ENCODE assay signal across 1 cellular context in genomic region chr12:38906482-38907170, GRCh38.
TF ChIP-seq lines count a peak whose summit lies in the region.

No MANE protein-coding gene starts in this region.

TF ChIP-seq in K562, 482 proteins besides CTCF, POLR2A, EP300 and RAD21 (continued from another document):
- 0 out of 2 replicates have a peak, but pooled peaks have one; percentile 10 for TF ChIP-seq JUND (IDR thresholded peaks at IDR 0.05; ENCODE audit: borderline replicate concordance, low read depth, low read length)
- no peak; the same call in 2 of the 3 replicates for TF ChIP-seq JUND (tag; IDR thresholded peaks at IDR 0.05; ENCODE audit: borderline replicate concordance, low read depth, low read length)
- TF ChIP-seq ATF1 (CRISPR knock-in tag; IDR thresholded peaks at IDR 0.05): no peak
- peak; percentile 37; the same call in 1 of the 2 replicates for TF ChIP-seq ATF1 (tag; IDR thresholded peaks at IDR 0.05)
- peak; percentile 51; the same call in 1 of the 2 replicates for TF ChIP-seq ETV1 (tag; conservative IDR thresholded peaks at IDR 0.05; ENCODE audit: low read depth)
- TF ChIP-seq POLR2G (IDR thresholded peaks at IDR 0.05; ENCODE audit: low read depth, low read length): peak; percentile 68
- TF ChIP-seq DNMT1 (IDR thresholded peaks at IDR 0.05): no peak
- no peak for TF ChIP-seq HMG20B (CRISPR knock-in tag; IDR thresholded peaks at IDR 0.05)
- TF ChIP-seq ZNF263 (CRISPR knock-in tag; IDR thresholded peaks at IDR 0.05; ENCODE audit: borderline replicate concordance): peak; percentile 45; the same call in 1 of the 2 replicates
- TF ChIP-seq, protein P1, sequence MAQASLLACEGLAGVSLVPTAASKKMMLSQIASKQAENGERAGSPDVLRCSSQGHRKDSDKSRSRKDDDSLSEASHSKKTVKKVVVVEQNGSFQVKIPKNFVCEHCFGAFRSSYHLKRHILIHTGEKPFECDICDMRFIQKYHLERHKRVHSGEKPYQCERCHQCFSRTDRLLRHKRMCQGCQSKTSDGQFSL (CRISPR knock-in tag; IDR thresholded peaks at IDR 0.05): 0 out of 2 replicates have a peak, but pooled peaks have one; percentile 29
- TF ChIP-seq, protein P1 (tag; IDR thresholded peaks at IDR 0.05): no peak
- TF ChIP-seq EGR1 (conservative IDR thresholded peaks at IDR 0.05): peak; percentile 63
- peak; percentile 62; the same call in 1 of the 2 replicates for TF ChIP-seq SMC3 (conservative IDR thresholded peaks at IDR 0.05; ENCODE audit: insufficient read depth, low read depth, low read length)
- no peak for TF ChIP-seq ZNF609 (CRISPR knock-in tag; IDR thresholded peaks at IDR 0.05; ENCODE audit: borderline replicate concordance)
- TF ChIP-seq SOX6 (IDR thresholded peaks at IDR 0.05): 0 out of 2 replicates have a peak, but pooled peaks have one; percentile 11
- 0 out of 4 replicates have a peak, but pooled peaks of 1 of the 2 experiments have one; percentile 37 for TF ChIP-seq KDM4B (IDR thresholded peaks at IDR 0.05; ENCODE audit: borderline replicate concordance in 2 of 2, low read depth in 1 of 2)
- TF ChIP-seq POU5F1 (IDR thresholded peaks at IDR 0.05; ENCODE audit: borderline replicate concordance, low read depth, low read length, partially characterized antibody): no peak
- peak; percentile 34; the same call in 1 of the 2 replicates for TF ChIP-seq ATF7 (IDR thresholded peaks at IDR 0.05)
- 0 out of 2 replicates have a peak, but pooled peaks have one; percentile 15 for TF ChIP-seq MYC (IDR thresholded peaks at IDR 0.05; ENCODE audit: low read depth, low read length)
- TF ChIP-seq MYC (CRISPR knock-in tag; IDR thresholded peaks at IDR 0.05; ENCODE audit: borderline replicate concordance, low read depth): no peak
- 0 out of 4 replicates have a peak, but pooled peaks of 1 of the 2 experiments have one; percentile 19 for TF ChIP-seq NRF1 (conservative IDR thresholded peaks at IDR 0.05 in 1 of 2, IDR thresholded peaks at IDR 0.05 in 1 of 2)
- TF ChIP-seq, protein P2, sequence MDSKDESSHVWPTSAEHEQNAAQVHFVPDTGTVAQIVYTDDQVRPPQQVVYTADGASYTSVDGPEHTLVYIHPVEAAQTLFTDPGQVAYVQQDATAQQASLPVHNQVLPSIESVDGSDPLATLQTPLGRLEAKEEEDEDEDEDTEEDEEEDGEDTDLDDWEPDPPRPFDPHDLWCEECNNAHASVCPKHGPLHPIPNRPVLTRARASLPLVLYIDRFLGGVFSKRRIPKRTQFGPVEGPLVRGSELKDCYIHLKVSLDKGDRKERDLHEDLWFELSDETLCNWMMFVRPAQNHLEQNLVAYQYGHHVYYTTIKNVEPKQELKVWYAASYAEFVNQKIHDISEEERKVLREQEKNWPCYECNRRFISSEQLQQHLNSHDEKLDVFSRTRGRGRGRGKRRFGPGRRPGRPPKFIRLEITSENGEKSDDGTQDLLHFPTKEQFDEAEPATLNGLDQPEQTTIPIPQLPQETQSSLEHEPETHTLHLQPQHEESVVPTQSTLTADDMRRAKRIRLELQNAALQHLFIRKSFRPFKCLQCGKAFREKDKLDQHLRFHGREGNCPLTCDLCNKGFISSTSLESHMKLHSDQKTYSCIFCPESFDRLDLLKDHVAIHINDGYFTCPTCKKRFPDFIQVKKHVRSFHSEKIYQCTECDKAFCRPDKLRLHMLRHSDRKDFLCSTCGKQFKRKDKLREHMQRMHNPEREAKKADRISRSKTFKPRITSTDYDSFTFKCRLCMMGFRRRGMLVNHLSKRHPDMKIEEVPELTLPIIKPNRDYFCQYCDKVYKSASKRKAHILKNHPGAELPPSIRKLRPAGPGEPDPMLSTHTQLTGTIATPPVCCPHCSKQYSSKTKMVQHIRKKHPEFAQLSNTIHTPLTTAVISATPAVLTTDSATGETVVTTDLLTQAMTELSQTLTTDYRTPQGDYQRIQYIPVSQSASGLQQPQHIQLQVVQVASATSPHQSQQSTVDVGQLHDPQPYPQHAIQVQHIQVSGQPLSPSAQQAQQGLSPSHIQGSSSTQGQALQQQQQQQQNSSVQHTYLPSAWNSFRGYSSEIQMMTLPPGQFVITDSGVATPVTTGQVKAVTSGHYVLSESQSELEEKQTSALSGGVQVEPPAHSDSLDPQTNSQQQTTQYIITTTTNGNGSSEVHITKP (IDR thresholded peaks at IDR 0.05; ENCODE audit: partially characterized antibody): peak; percentile 51
- TF ChIP-seq KLF16 (IDR thresholded peaks at IDR 0.05): 0 out of 2 replicates have a peak, but pooled peaks have one; percentile 32
- TF ChIP-seq ZNF830 (CRISPR knock-in tag; IDR thresholded peaks at IDR 0.05): no peak
- TF ChIP-seq E2F4 (CRISPR knock-in tag; IDR thresholded peaks at IDR 0.05; ENCODE audit: low read depth): no peak
- peak; percentile 26 for TF ChIP-seq TBP (optimal IDR thresholded peaks at IDR 0.05; ENCODE audit: low read depth, low read length)
- TF ChIP-seq CTBP1 (IDR thresholded peaks at IDR 0.05; ENCODE audit: borderline replicate concordance): 0 out of 2 replicates have a peak, but pooled peaks have one; percentile 19
- TF ChIP-seq, protein P3, sequence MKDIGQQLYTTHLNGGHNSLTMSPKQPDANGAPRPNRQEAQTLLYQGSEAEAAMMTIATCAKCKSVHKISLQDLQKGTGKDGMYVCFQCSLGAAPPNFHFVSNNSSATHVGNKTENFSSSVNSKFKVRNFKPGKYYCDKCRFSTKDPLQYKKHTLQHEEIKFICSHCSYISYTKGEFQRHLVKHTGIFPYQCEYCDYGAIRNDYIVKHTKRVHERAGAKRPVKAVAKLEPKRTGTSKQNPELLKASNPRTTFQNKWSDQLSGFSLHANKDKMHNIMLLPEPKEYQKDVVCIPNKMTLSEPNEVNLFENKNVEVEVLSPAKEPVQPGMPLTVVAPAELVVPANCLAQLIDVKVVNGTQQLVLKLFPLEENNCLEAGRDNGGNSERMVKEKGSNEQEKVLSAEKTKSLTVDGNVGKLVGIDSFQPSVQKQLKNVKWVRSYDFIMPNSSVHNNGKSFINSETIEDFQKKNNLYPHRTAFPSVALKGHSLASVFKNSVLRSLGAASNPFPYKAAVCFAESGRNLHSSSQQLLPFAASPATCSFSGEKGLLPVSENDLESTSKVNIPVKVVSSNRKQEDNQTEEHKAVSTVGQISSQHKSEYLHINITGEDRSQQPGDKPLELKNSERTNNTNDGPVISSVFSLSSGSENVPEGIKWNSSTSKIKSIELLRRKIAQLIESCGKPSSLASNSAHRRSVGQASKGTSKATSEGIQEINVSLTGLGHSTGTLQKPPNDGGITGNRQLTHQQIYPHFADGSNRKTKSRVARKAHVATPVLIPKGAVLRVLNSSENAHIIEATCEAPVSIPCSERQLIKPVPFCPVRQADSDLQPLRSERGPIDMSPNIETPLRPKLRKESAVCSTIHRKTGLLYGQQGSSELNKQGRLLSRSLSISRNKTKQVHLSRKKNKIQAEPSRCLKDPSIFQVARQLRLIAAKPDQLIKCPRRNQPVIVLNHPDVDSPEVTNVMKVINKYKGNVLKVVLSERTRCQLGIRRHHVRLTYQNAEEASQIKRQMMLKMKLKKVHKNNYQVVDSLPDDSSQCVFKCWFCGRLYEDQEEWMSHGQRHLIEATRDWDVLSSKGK (CRISPR knock-in tag; IDR thresholded peaks at IDR 0.05): no peak
- TF ChIP-seq CBX1 (IDR thresholded peaks at IDR 0.05; ENCODE audit: low read depth): peak; percentile 32; the same call in 1 of the 2 replicates
- no peak for TF ChIP-seq ZEB2 (IDR thresholded peaks at IDR 0.05)
- TF ChIP-seq CREM (IDR thresholded peaks at IDR 0.05; ENCODE audit: low read depth): 0 out of 2 replicates have a peak, but pooled peaks have one; percentile 10
- TF ChIP-seq ZNF507 (tag; conservative IDR thresholded peaks at IDR 0.05): no peak
- no peak for TF ChIP-seq MED1 (CRISPR knock-in tag; IDR thresholded peaks at IDR 0.05; ENCODE audit: borderline replicate concordance)
- peak; percentile 47; the same call in 1 of the 2 replicates for TF ChIP-seq ZNF449 (CRISPR knock-in tag; IDR thresholded peaks at IDR 0.05)
- TF ChIP-seq TAF1 (IDR thresholded peaks at IDR 0.05; ENCODE audit: control insufficient read depth, extremely low read depth, insufficient read depth, low read length, severe bottlenecking): peak; percentile 17
